In genomic region chr4:3207531-3208037, GRCh38 we compare ENCODE assay signal across 14 cellular contexts. TPM values are rescaled to one million over a fixed set of nuclear protein-coding genes. Genes with fewer than 3 reads are reported as not detected.
DNase-seq lines count a peak whose midpoint lies in the region; ATAC-seq, FAIRE-seq and TF ChIP-seq lines count a peak whose summit lies in the region.
"Had no signal": no experiment of that assay in that cellular context is flagged by ENCODE, and none has a peak within 500 bp of the region (broad histone marks: within the 10 kb centered on the region; RNA-seq: fewer than 3 reads in every experiment).

No MANE protein-coding gene starts in this region.

- H3K4me1 ChIP-seq in GM23248 (ENCODE audit: insufficient read depth) (peaks cover 18% of the 10 kb centered on the region), HepG2 (ENCODE audit: insufficient read depth, low read length) (peaks cover 78% of the 10 kb centered on the region)
- H3K4me1 ChIP-seq: testis had no signal

- H4K20me1 ChIP-seq in GM23248 (ENCODE audit: insufficient read depth): no peaks in the 10 kb centered on the region
- H4K20me1 ChIP-seq in HepG2 (ENCODE audit: insufficient read depth, low read length): no peaks in the 10 kb centered on the region

- BruUV-seq in HepG2 (replicated peaks; lab: Mats Ljungman, UMichigan): no TSS peak

- H3K4me3 ChIP-seq in GM23248 (no peak overlapping the region), HepG2 (replicated peaks in 1 of 3; ENCODE audit: insufficient read depth in 1 of 3, low read depth in 2 of 3, low read length in 3 of 3) (peak overlapping the region in 1 of 3 experiments; percentile 3; a peak in 1 of 6 replicates)
- H3K4me3 ChIP-seq: pancreas, testis had no signal

- H3K79me2 ChIP-seq in GM23248 (ENCODE audit: insufficient read depth) (no peaks in the 10 kb centered on the region), HepG2 (ENCODE audit: insufficient read depth, low read length) (no peaks in the 10 kb centered on the region)

- H3K27me3 ChIP-seq in GM23248 (replicated peaks; ENCODE audit: insufficient read depth) (no peaks in the 10 kb centered on the region), HepG2 (ENCODE audit: control insufficient read depth in 1 of 2, insufficient read depth in 2 of 2, low read length in 2 of 2) (no peaks in the 10 kb centered on the region)
- H3K27me3 ChIP-seq: pancreas, testis had no signal

- TF ChIP-seq EP300 in HepG2 (IDR thresholded peaks at IDR 0.05; ENCODE audit: low read depth in 2 of 2, low read length in 2 of 2) (peak; percentile 44 to 92; a peak in 2 of 4 replicates), HepG2 (CRISPR knock-in tag; IDR thresholded peaks at IDR 0.05; ENCODE audit: borderline replicate concordance) (peak; percentile 77; the same call in 1 of the 2 replicates)

- DNase-seq in AG08395 (ENCODE audit: low spot score) (peak; percentile 18), GM23248 (peak; percentile 47), dermis blood vessel endothelial cell (peak; percentile 92), HepG2 (ENCODE audit: low spot score) (peak; percentile 96)
- no peak for DNase-seq in stimulated activated CD4-positive, alpha-beta T cell treated with anti-CD3 and anti-CD28 coated beads, Interleukin-12 subunit alpha, Interleukin-12 subunit beta, amount 100 ng/mL, for 4 hours
- DNase-seq: activated CD4-positive, CD25-positive, alpha-beta regulatory T cell treated with anti-CD3 and anti-CD28 coated beads, Interleukin-2, amount 50 U/mL, for 72 hours; DMS153; NCI-H1048; testis had no signal

- in situ Hi-C loops in GM23248 (cut with MboI): no loop called here
- in situ Hi-C loops in HepG2 (cut with HindIII; ENCODE audit: extremely low pct_ligation_motif_present, low pct_unique_long_range_greater_than_20kb): no loop called here

- TF ChIP-seq POLR2A in HepG2 (IDR thresholded peaks at IDR 0.05; ENCODE audit: insufficient read depth in 1 of 2, low read depth in 2 of 2, low read length in 2 of 2): no peak

- H3K9me3 ChIP-seq in GM23248 (ENCODE audit: low read depth) (no peaks in the 10 kb centered on the region), HepG2 (ENCODE audit: low read length) (no peaks in the 10 kb centered on the region)
- H3K9me3 ChIP-seq: pancreas, testis had no signal

- WGBS in GM23248 (ENCODE audit: low coverage in 1 of 2, low lambda C conversion rate in 2 of 2, missing lambda C conversion rate in 2 of 2), 2 experiments: 72 to 82% methylated on average over 5 of the region's 5 CpGs
- 0% methylated on average over 5 of the region's 5 CpGs for WGBS in HepG2 (ENCODE audit: low lambda C conversion rate)

- no peak overlapping the region for H2AFZ ChIP-seq in GM23248
- H2AFZ ChIP-seq in HepG2 (ENCODE audit: low read length): no peak overlapping the region

- TF ChIP-seq CTCF in HepG2 (CRISPR knock-in tag; IDR thresholded peaks at IDR 0.05): 0 out of 2 replicates have a peak, but pooled peaks have one; percentile 26

- FAIRE-seq in HepG2 (lab: Jason Lieb, UNC): peak; percentile 67
- FAIRE-seq: pancreas had no signal

- no peak overlapping the region for H3K9ac ChIP-seq in GM23248
- H3K9ac ChIP-seq in HepG2 (ENCODE audit: insufficient read depth, low read depth, low read length): peak overlapping the region; percentile 38

- H3K4me2 ChIP-seq in GM23248 (ENCODE audit: unreplicated experiment) (no peak overlapping the region), HepG2 (ENCODE audit: low read depth, low read length) (peak overlapping the region; percentile 63)

- CTCF ChIA-PET in HepG2 (lab: Yijun Ruan, JAX; ENCODE audit: low intra/inter-chr PET ratio, low total read pairs): no interaction called here

- POLR2A ChIA-PET in HepG2 (lab: Yijun Ruan, JAX): no interaction called here

- H3K36me3 ChIP-seq in GM23248 (ENCODE audit: low read depth) (peaks cover 24% of the 10 kb centered on the region), HepG2 (replicated peaks in 1 of 2; ENCODE audit: control insufficient read depth in 1 of 2, insufficient read depth in 2 of 2, low read length in 2 of 2) (peaks cover 17 to 31% of the 10 kb centered on the region in 2 experiments)

- no peak for TF ChIP-seq RAD21 in HepG2 (CRISPR knock-in tag; IDR thresholded peaks at IDR 0.05)

- H3F3A ChIP-seq in GM23248 (ENCODE audit: insufficient read depth): peaks cover 22% of the 10 kb centered on the region

- intact Hi-C loops in HepG2 (cut with micrococcal nuclease; ENCODE audit: unreplicated experiment): loop anchor here (5.0 to 10.0 kb wide), 2 partner anchors 57 to 95 kb away; no protein-coding TSS in a partner anchor

- H3K27ac ChIP-seq in GM23248: no peak overlapping the region
- peak overlapping the region; percentile 95 for H3K27ac ChIP-seq in HepG2 (ENCODE audit: extremely low read length, insufficient read depth, low read length)
- H3K27ac ChIP-seq: pancreas, testis had no signal

- no peaks in the 10 kb centered on the region for H3K9me2 ChIP-seq in GM23248 (ENCODE audit: insufficient read depth)

- ATAC-seq in HepG2 (peak; percentile 82), HG03354 (IDR thresholded peaks at IDR 0.05; ENCODE audit: poor library complexity, severe bottlenecking, unreplicated experiment) (no peak), HG02885 (IDR thresholded peaks at IDR 0.05; ENCODE audit: poor library complexity, unreplicated experiment) (no peak), GM18519 (IDR thresholded peaks at IDR 0.05; ENCODE audit: low FRiP score, unreplicated experiment) (no peak)
- ATAC-seq: esophagus mucosa, pancreas had no signal

TF ChIP-seq in HepG2, 621 proteins besides CTCF, POLR2A, EP300 and RAD21 (continues in another document):
- TF ChIP-seq MBD4 (IDR thresholded peaks at IDR 0.05; ENCODE audit: borderline replicate concordance, low read length) (0 out of 2 replicates have a peak, but pooled peaks have one; percentile 68), TCF12 (IDR thresholded peaks at IDR 0.05) (no peak), TCF12 (CRISPR knock-in tag; IDR thresholded peaks at IDR 0.05) (no peak), PPARG (CRISPR knock-in tag; conservative IDR thresholded peaks at IDR 0.05) (peak; percentile 77), KDM3A (CRISPR knock-in tag; IDR thresholded peaks at IDR 0.05; ENCODE audit: low read depth) (no peak), TCF7 (IDR thresholded peaks at IDR 0.05; ENCODE audit: low read depth) (peak; percentile 92), HDAC2 (CRISPR knock-in tag; IDR thresholded peaks at IDR 0.05) (peak; percentile 67), MIXL1 (CRISPR knock-in tag; IDR thresholded peaks at IDR 0.05) (peak; percentile 34; the same call in 1 of the 2 replicates), RCOR2 (CRISPR knock-in tag; IDR thresholded peaks at IDR 0.05) (peak; percentile 34; the same call in 1 of the 2 replicates), ARID3A (IDR thresholded peaks at IDR 0.05; ENCODE audit: low read depth, low read length) (peak; percentile 67; the same call in 1 of the 2 replicates), E2F1 (CRISPR knock-in tag; IDR thresholded peaks at IDR 0.05) (no peak)

RNA-seq across cellular contexts. Expression of gene MSANTD1, which starts 41.4 kb away (rescaled TPM):
- 2.1 TPM in 1 of 2 replicates, not detected in the other for total RNA-seq in GM23248 (2014; rRNA removed; shearing (Covaris generic))
- polyA plus RNA-seq in GM23248 (2016; fragmentation: Nextera tagmentation; extraction: Ambion mirVana) (0.08 TPM in 1 of 2 replicates, not detected in the other), HepG2 (2011; rRNA removed) (0.39 and 0.40 TPM in 2 replicates)
- total RNA-seq in dermis blood vessel endothelial cell (0.19 and 0.34 TPM in 2 replicates), HepG2 (2016; rRNA removed; fragmentation: Illumina TruSeq; extraction: Trizol) (0.10 and 0.22 TPM in 2 replicates)
- 0.09 and 0.20 TPM in 2 replicates for total RNA-seq in HepG2 (2016; cell fraction: cytosol; rRNA removed; fragmentation: Illumina TruSeq; extraction: Trizol; ENCODE audit: low read depth)
- total RNA-seq in HepG2 (2016; cell fraction: insoluble cytoplasmic fraction; rRNA removed; fragmentation: Illumina TruSeq; extraction: Trizol): 0.19 TPM in 1 of 2 replicates, not detected in the other
- total RNA-seq in HepG2 (2016; cell fraction: membrane; rRNA removed; fragmentation: Illumina TruSeq; extraction: Trizol): 0.25 TPM in 1 of 2 replicates, not detected in the other
- total RNA-seq in HepG2 (2016; cell fraction: nucleus; rRNA removed; fragmentation: Illumina TruSeq; extraction: Trizol): 0.59 TPM in 1 of 2 replicates, not detected in the other
- polyA plus RNA-seq in HepG2 (2011; cell fraction: cytosol; rRNA removed): 0.05 and 0.34 TPM in 2 replicates
- 2.2 and 3.5 TPM in 2 replicates for polyA plus RNA-seq in HepG2 (2011; cell fraction: nucleus; rRNA removed)
- polyA plus RNA-seq in HepG2 (2012): 0.40 and 0.65 TPM in 2 replicates
- 0.10 and 0.12 TPM in 2 replicates for polyA plus RNA-seq in HepG2 (2016; cell fraction: cytosol; fragmentation: Illumina TruSeq; extraction: Trizol; ENCODE audit: low read depth)
- polyA plus RNA-seq in HepG2 (2016; cell fraction: insoluble cytoplasmic fraction; fragmentation: Illumina TruSeq; extraction: Trizol; ENCODE audit: low read depth): 0.16 TPM in 1 of 2 replicates, not detected in the other
- polyA plus RNA-seq in HepG2 (2016; cell fraction: membrane; fragmentation: Illumina TruSeq; extraction: Trizol; ENCODE audit: low read depth): 0.07 and 0.08 TPM in 2 replicates
- polyA plus RNA-seq in HepG2 (2016; cell fraction: nucleus; fragmentation: Illumina TruSeq; extraction: Trizol; ENCODE audit: insufficient read depth, low read depth): 0.36 and 0.65 TPM in 2 replicates
- polyA minus RNA-seq in HepG2 (2011; rRNA and poly(A)+ RNA removed; ENCODE audit: low replicate concordance): 0.14 and 1.0 TPM in 2 replicates
- not detected in 2 replicates for polyA minus RNA-seq in HepG2 (2011; cell fraction: cytosol; rRNA and poly(A)+ RNA removed)
- 1.9 and 2.0 TPM in 2 replicates for polyA minus RNA-seq in HepG2 (2011; cell fraction: nucleus; rRNA and poly(A)+ RNA removed)
